ENCODE assay signal across 26 cellular contexts in genomic region chr21:29453511-29453910, GRCh38.
DNase-seq lines count a peak whose midpoint lies in the region; ATAC-seq and TF ChIP-seq lines count a peak whose summit lies in the region.
"Had no signal": no experiment of that assay in that cellular context is flagged by ENCODE, and none has a peak within 500 bp of the region (broad histone marks: within the 10 kb centered on the region; RNA-seq: fewer than 3 reads in every experiment).

No MANE protein-coding gene starts in this region.

- ATAC-seq in GM18511 (IDR thresholded peaks at IDR 0.05; ENCODE audit: unreplicated experiment) (peak; percentile 62), GM21619 (IDR thresholded peaks at IDR 0.05; ENCODE audit: unreplicated experiment) (peak; percentile 60), HG03469 (IDR thresholded peaks at IDR 0.05; ENCODE audit: unreplicated experiment) (peak; percentile 83)
- ATAC-seq: pancreas, Right ventricle myocardium inferior had no signal

- TF ChIP-seq POLR2A in transverse colon (IDR thresholded peaks at IDR 0.05), result no peak

- TF ChIP-seq EP300 in transverse colon (IDR thresholded peaks at IDR 0.05; ENCODE audit: low read depth), result no peak

- peaks cover 0 to 5% of the 10 kb centered on the region in 2 donors for H3K9me3 ChIP-seq in transverse colon
- H3K9me3 ChIP-seq: HAP-1, pancreas, thoracic aorta, vagina had no signal

- H3K4me3 ChIP-seq in fibroblast of mammary gland (ENCODE audit: control insufficient read depth, low read depth, low read length) (no peak overlapping the region), transverse colon (no peak overlapping the region)
- H3K4me3 ChIP-seq: HAP-1, pancreas, right atrium auricular region, thoracic aorta, vagina had no signal

- in situ Hi-C loops in ACHN (cut with HindIII; ENCODE audit: low pct_ligation_motif_present, low pct_unique_long_range_greater_than_20kb, low sequenced_read_pairs), result no loop called here
- in situ Hi-C loops in transverse colon (cut with MboI; ENCODE audit: low pct_ligation_motif_present in 1 of 4, low pct_unique_long_range_greater_than_20kb in 1 of 4, low sequenced_read_pairs in 3 of 4), result loop anchor here in 2 of 4 donors (25.0 kb wide), 1 partner anchor 384 kb away; no protein-coding TSS in a partner anchor

- H3K4me1 ChIP-seq in transverse colon, result no peaks in the 10 kb centered on the region
- H3K4me1 ChIP-seq: HAP-1, pancreas, right atrium auricular region, vagina had no signal

- DNase-seq in fibroblast of mammary gland (ENCODE audit: low read depth) (peak; percentile 24), COLO829 (ENCODE audit: low spot score) (no peak), ACHN (no peak), transverse colon (no peak)
- no peak for DNase-seq in activated naive CD4-positive, alpha-beta T cell (lab: John Stamatoyannopoulos, UW)
- DNase-seq: activated CD4-positive, alpha-beta T cell treated with anti-CD3 and anti-CD28 coated beads, Interleukin-2, amount 50 U/mL, for 4 hours; activated CD8-positive, alpha-beta memory T cell treated with anti-CD3 and anti-CD28 coated beads, Interleukin-2, amount 50 U/mL, for 4 hours; aorta; C1 segment of cervical spinal cord; NCI-H1105; NCI-H2029 treated with DMSO at 0.1 percent for 48 hours; NCI-H345; NCI-H774; OCI-M1; pancreas; stimulated activated CD4-positive, alpha-beta T cell treated with anti-CD3 and anti-CD28 coated beads, Interleukin-4, amount 100 ng/mL, for 1 hour; stimulated activated naive CD4-positive, alpha-beta T cell treated with Interleukin-2 at 50 U/mL for 16 hours; T-helper 9 cell had no signal

- H3K27me3 ChIP-seq in transverse colon, result no peaks in the 10 kb centered on the region
- H3K27me3 ChIP-seq: pancreas, right atrium auricular region, vagina had no signal

- no peaks in the 10 kb centered on the region for H3K36me3 ChIP-seq in transverse colon
- H3K36me3 ChIP-seq: HAP-1, pancreas, right atrium auricular region, thoracic aorta, vagina had no signal

- TF ChIP-seq CTCF in fibroblast of mammary gland (conservative IDR thresholded peaks at IDR 0.05; ENCODE audit: control insufficient read depth, insufficient read depth, low read depth, low read length) (no peak), transverse colon (IDR thresholded peaks at IDR 0.05) (no peak)

- intact Hi-C loops in transverse colon (cut with DNase I; ENCODE audit: low total_unique reads), result no loop called here

- 73 to 87% methylated on average over 3 of the region's 3 CpGs for WGBS in transverse colon (ENCODE audit: low coverage in 1 of 2), 2 donors

- H3K27ac ChIP-seq in transverse colon, result no peak overlapping the region
- H3K27ac ChIP-seq: pancreas, right atrium auricular region, thoracic aorta, vagina had no signal
